ENCODE assay signal across 1 cellular context in genomic region chr14:75126679-75127473, GRCh38.
TF ChIP-seq lines count a peak whose summit lies in the region.

Gene NEK9, minus strand, starts transcription at chr14:75127048. Its CDS starts 127 bp downstream, at chr14:75126921.

TF ChIP-seq in WTC11, 78 proteins besides CTCF, POLR2A, EP300 and RAD21 (continued from another document):
- TF ChIP-seq USF1 (CRISPR knock-in tag; IDR thresholded peaks at IDR 0.05) (peak; percentile 16; the same call in 1 of the 2 replicates), PREB (CRISPR knock-in tag; IDR thresholded peaks at IDR 0.05; ENCODE audit: borderline replicate concordance) (no peak), NR3C1 (CRISPR knock-in tag; conservative IDR thresholded peaks at IDR 0.05; ENCODE audit: low read depth) (no peak), ATF6 (CRISPR knock-in tag; IDR thresholded peaks at IDR 0.05) (no peak), ZNF219 (CRISPR knock-in tag; IDR thresholded peaks at IDR 0.05; ENCODE audit: borderline replicate concordance) (no peak), MYBL2 (CRISPR knock-in tag; IDR thresholded peaks at IDR 0.05) (peak; percentile 86), ZNF512 (CRISPR knock-in tag; IDR thresholded peaks at IDR 0.05; ENCODE audit: borderline replicate concordance) (no peak), EMX1 (CRISPR knock-in tag; IDR thresholded peaks at IDR 0.05) (0 out of 2 replicates have a peak, but pooled peaks have one; percentile 47), TCF7 (CRISPR knock-in tag; IDR thresholded peaks at IDR 0.05; ENCODE audit: low read depth) (no peak), NFYB (CRISPR knock-in tag; conservative IDR thresholded peaks at IDR 0.05; ENCODE audit: low read depth) (peak; percentile 38; the same call in 1 of the 2 replicates), ZNF281 (CRISPR knock-in tag; IDR thresholded peaks at IDR 0.05) (no peak), ZNF671 (CRISPR knock-in tag; IDR thresholded peaks at IDR 0.05) (no peak), USF2 (CRISPR knock-in tag; IDR thresholded peaks at IDR 0.05) (no peak), ZNF532 (CRISPR knock-in tag; IDR thresholded peaks at IDR 0.05; ENCODE audit: borderline replicate concordance) (no peak), MLX (CRISPR knock-in tag; IDR thresholded peaks at IDR 0.05) (no peak), ZNF263 (CRISPR knock-in tag; IDR thresholded peaks at IDR 0.05; ENCODE audit: low read depth) (no peak), SP1 (CRISPR knock-in tag; conservative IDR thresholded peaks at IDR 0.05) (peak; percentile 68; the same call in 1 of the 2 replicates), SMAD3 (CRISPR knock-in tag; IDR thresholded peaks at IDR 0.05; ENCODE audit: borderline replicate concordance) (0 out of 2 replicates have a peak, but pooled peaks have one; percentile 49), ERG (CRISPR knock-in tag; IDR thresholded peaks at IDR 0.05) (no peak; the same call in 1 of the 2 replicates), ZBTB43 (CRISPR knock-in tag; IDR thresholded peaks at IDR 0.05) (peak; percentile 74; the same call in 1 of the 2 replicates), ETV6 (CRISPR knock-in tag; IDR thresholded peaks at IDR 0.05) (peak; percentile 86), ATF1 (CRISPR knock-in tag; IDR thresholded peaks at IDR 0.05) (no peak), PRDM15 (CRISPR knock-in tag; IDR thresholded peaks at IDR 0.05) (no peak; the same call in 1 of the 2 replicates), RELA (CRISPR knock-in tag; IDR thresholded peaks at IDR 0.05; ENCODE audit: borderline replicate concordance) (no peak), ZMAT4 (CRISPR knock-in tag; IDR thresholded peaks at IDR 0.05) (no peak)
